ENCODE assay signal across 30 cellular contexts in the genomic region with DNA sequence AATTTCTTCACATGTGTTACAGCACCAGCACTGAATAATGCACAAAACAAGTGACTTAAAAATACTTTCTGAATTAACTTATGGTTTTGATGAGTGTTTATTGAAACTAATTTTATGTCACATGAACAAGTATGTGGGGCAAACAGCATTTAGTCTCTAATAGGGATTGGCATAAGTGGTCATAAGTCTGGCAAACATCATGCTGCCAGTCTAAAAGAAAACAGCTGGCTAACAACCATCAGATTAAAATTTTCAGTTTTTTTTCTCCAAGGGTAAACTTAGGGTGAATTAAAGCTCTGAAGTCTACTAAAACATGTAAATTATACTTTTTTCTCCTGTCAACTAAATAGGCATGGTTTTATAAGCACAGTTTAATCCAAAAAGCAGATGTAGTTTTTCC.
"Had no signal": no experiment of that assay in that cellular context is flagged by ENCODE, and none has a peak within 500 bp of the region (broad histone marks: within the 10 kb centered on the region; RNA-seq: fewer than 3 reads in every experiment).

No MANE protein-coding gene starts in this region.

- H3K36me3 ChIP-seq: ascending aorta, breast epithelium, cardiac muscle cell, colonic mucosa, gastrocnemius medialis, heart right ventricle had no signal

- H3K27me3 ChIP-seq: ascending aorta, breast epithelium, cardiac muscle cell, colonic mucosa, foreskin keratinocyte, gastrocnemius medialis, heart right ventricle, hepatocyte had no signal

- ATAC-seq: activated naive CD4-positive, alpha-beta T cell treated with anti-CD3 and anti-CD28 coated beads, Interleukin-2, amount 50 U/mL, for 72 hours; activated T-cell treated with anti-CD3 and anti-CD28 coated beads, Interleukin-2, amount 50 U/mL, for 72 hours; esophagus mucosa; foreskin keratinocyte; gastrocnemius medialis; heart right ventricle; WTC11 had no signal

- H3K4me2 ChIP-seq: hepatocyte had no signal

- H2AFZ ChIP-seq: hepatocyte had no signal

- H3K79me2 ChIP-seq: hepatocyte had no signal

- H3K27ac ChIP-seq: ascending aorta, breast epithelium, cardiac muscle cell, colonic mucosa, foreskin keratinocyte, gastrocnemius medialis, heart right ventricle, hepatocyte, VCaP had no signal

- H3K4me3 ChIP-seq: ascending aorta, breast epithelium, cardiac muscle cell, colonic mucosa, gastrocnemius medialis, heart right ventricle, hepatocyte had no signal

- H3K9me3 ChIP-seq: ascending aorta, breast epithelium, colonic mucosa, gastrocnemius medialis had no signal

- DNase-seq: activated CD4-positive, alpha-beta memory T cell treated with anti-CD3 and anti-CD28 coated beads, Interleukin-2, amount 10 ng/mL, durations not matched to agents 7 days and 5 days; activated CD4-positive, alpha-beta T cell treated with anti-CD3 and anti-CD28 coated beads for 1 hour; activated CD4-positive, alpha-beta T cell treated with anti-CD3 and anti-CD28 coated beads for 4 hours; activated CD4-positive, alpha-beta T cell treated with anti-CD3 and anti-CD28 coated beads, Interleukin-2, amount 10 ng/mL, durations not matched to agents 7 days and 5 days; activated CD4-positive, alpha-beta T cell treated with anti-CD3 and anti-CD28 coated beads, Interleukin-2, amount 50 U/mL, for 4 hours; activated CD8-positive, alpha-beta memory T cell treated with anti-CD3 and anti-CD28 coated beads, Interleukin-2, amount 50 U/mL, for 48 hours; activated gamma-delta T cell; activated naive CD4-positive, alpha-beta T cell; activated naive CD4-positive, alpha-beta T cell treated with anti-CD3 and anti-CD28 coated beads, Interleukin-2, amount 10 ng/mL, durations not matched to agents 7 days and 5 days; activated naive CD8-positive, alpha-beta T cell treated with anti-CD3 and anti-CD28 coated beads, Interleukin-2, amount 10 ng/mL, durations not matched to agents 7 days and 5 days; activated T-cell treated with anti-CD3 and anti-CD28 coated beads for 4 hours; activated T-cell treated with anti-CD3 and anti-CD28 coated beads, Interleukin-2, amount 50 U/mL, for 24 hours; activated T-cell treated with anti-CD3 and anti-CD28 coated beads, Interleukin-2, amount 50 U/mL, for 72 hours; central memory CD4-positive, alpha-beta T cell; cerebellar nuclear complex; colonic mucosa; effector CD8-positive, alpha-beta T cell; foreskin keratinocyte; gastrocnemius medialis; glutamatergic neuron; heart right ventricle; T-helper 2 cell had no signal

- H3K4me1 ChIP-seq: ascending aorta, breast epithelium, colonic mucosa, foreskin keratinocyte, gastrocnemius medialis, heart right ventricle had no signal
